ENCODE assay signal across 8 cellular contexts in the genomic region with DNA sequence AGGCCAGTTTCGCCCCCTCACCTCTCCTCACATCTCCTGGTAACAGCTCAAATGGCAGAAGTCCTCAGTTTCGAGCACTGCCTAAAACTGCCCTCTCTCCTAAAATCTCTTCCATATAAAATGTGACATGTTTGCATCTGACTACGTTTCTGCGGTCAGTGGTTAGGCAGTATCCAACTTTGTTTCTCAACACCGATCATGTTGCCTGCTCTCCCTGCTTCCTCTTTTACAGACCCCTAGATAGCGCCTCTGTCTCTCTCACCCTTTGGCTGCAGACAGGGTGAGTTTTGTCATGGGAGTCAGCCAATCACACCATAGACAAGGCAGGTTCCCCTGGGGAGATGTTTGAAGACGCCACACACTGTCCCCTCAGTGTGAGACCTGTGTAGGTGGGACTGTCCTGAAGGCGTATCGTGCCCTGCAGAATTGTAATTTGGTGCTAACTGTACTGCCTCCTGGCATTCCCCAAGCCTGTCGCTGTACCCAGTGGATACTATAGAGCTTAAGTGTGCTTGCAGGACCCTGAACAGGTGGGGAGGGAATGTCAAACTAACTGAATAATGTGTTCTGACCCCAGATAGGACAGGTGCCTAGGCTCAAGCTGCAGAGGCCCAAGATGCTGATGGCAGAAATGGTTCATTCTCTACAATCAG. TPM values are rescaled to one million over a fixed set of nuclear protein-coding genes. Genes with fewer than 3 reads are reported as not detected.
DNase-seq lines count a peak whose midpoint lies in the region; ATAC-seq, FAIRE-seq and TF ChIP-seq lines count a peak whose summit lies in the region.

No MANE protein-coding gene starts in this region.

- peak; percentile 75 for FAIRE-seq in HepG2 (lab: Jason Lieb, UNC)

- DNase-seq in CD4-positive, alpha-beta T cell: no peak
- DNase-seq in MCF 10A (ENCODE audit: unreplicated experiment) (peak; percentile 34), HepG2 (ENCODE audit: low spot score) (no peak), GF-D8 (lab: John Stamatoyannopoulos, UW) (no peak)
- DNase-seq in activated CD4-positive, alpha-beta T cell treated with anti-CD3 and anti-CD28 coated beads, Interleukin-2, amount 50 U/mL, for 1 hour: no peak

- H3K4me3 ChIP-seq in HUES48 (ENCODE audit: low read depth, low read length) (peak overlapping the region; percentile 80), HepG2 (replicated peaks in 1 of 3; ENCODE audit: insufficient read depth in 1 of 3, low read depth in 2 of 3, low read length in 3 of 3) (peak overlapping the region; percentile 84 to 92 (median 88)), thymus (ENCODE audit: low read length) (peak overlapping the region; percentile 82)

- TF ChIP-seq EP300 in HepG2 (IDR thresholded peaks at IDR 0.05; ENCODE audit: low read depth in 2 of 2, low read length in 2 of 2) (no peak), HepG2 (CRISPR knock-in tag; IDR thresholded peaks at IDR 0.05; ENCODE audit: borderline replicate concordance) (no peak)

- no peaks in the 10 kb centered on the region for H3K9me3 Mint-ChIP-seq in CD4-positive, alpha-beta T cell
- no peaks in the 10 kb centered on the region for H3K9me3 Mint-ChIP-seq in MCF 10A (ENCODE audit: unreplicated experiment)

- H3K79me2 ChIP-seq in HepG2 (ENCODE audit: insufficient read depth, low read length): peaks cover 3% of the 10 kb centered on the region

- TF ChIP-seq RAD21 in HepG2 (CRISPR knock-in tag; IDR thresholded peaks at IDR 0.05): no peak

- peaks cover 22% of the 10 kb centered on the region for H3K4me1 Mint-ChIP-seq in CD4-positive, alpha-beta T cell (ENCODE audit: low read depth)
- H3K4me1 Mint-ChIP-seq in MCF 10A (ENCODE audit: insufficient read depth, unreplicated experiment): peaks cover 18% of the 10 kb centered on the region

- CTCF ChIA-PET in CD4-positive, alpha-beta T cell (lab: Charles Lee): interaction anchor here (0.6 to 1.4 kb wide), 3 partner anchors 10 to 99 kb away, joined by 3 read pairs; no protein-coding TSS in a partner anchor
- CTCF ChIA-PET in MCF 10A (lab: Yijun Ruan, JAX) (interaction anchor here (1.4 to 3.3 kb wide), 3 partner anchors 13 to 233 kb away, joined by 5 to 12 read pairs (median 6); no protein-coding TSS in a partner anchor), HepG2 (lab: Yijun Ruan, JAX; ENCODE audit: low intra/inter-chr PET ratio, low total read pairs) (no interaction called here)

- no peak for TF ChIP-seq CTCF in CD4-positive, alpha-beta T cell (IDR thresholded peaks at IDR 0.05)
- no peak for TF ChIP-seq CTCF in MCF 10A (IDR thresholded peaks at IDR 0.05; ENCODE audit: unreplicated experiment)
- TF ChIP-seq CTCF in HepG2 (CRISPR knock-in tag; IDR thresholded peaks at IDR 0.05): no peak

- 22% methylated on average over 10 of the region's 10 CpGs for WGBS in HepG2 (ENCODE audit: low lambda C conversion rate)
- 31% methylated on average over 10 of the region's 10 CpGs for WGBS in thymus

- POLR2A ChIA-PET in CD4-positive, alpha-beta T cell (lab: Charles Lee): interaction anchor here (1.0 to 2.2 kb wide), 3 partner anchors 53 to 81 kb away, joined by 3 to 7 read pairs (median 3); a partner anchor contains a TSS
- POLR2A ChIA-PET in MCF 10A (lab: Yijun Ruan, JAX) (interaction anchor here (0.8 to 2.0 kb wide), 9 partner anchors 11 to 331 kb away, joined by 3 to 9 read pairs (median 3); no protein-coding TSS in a partner anchor), HepG2 (lab: Yijun Ruan, JAX) (interaction anchor here (0.7 to 1.5 kb wide), 4 partner anchors 10 to 45 kb away, joined by 3 to 6 read pairs (median 3); a partner anchor contains a TSS)

- H4K20me1 ChIP-seq in HepG2 (ENCODE audit: insufficient read depth, low read length): no peaks in the 10 kb centered on the region

- peak overlapping the region; percentile 89 for H3K4me2 ChIP-seq in HepG2 (ENCODE audit: low read depth, low read length)

- in situ Hi-C loops in HepG2 (cut with HindIII; ENCODE audit: extremely low pct_ligation_motif_present, low pct_unique_long_range_greater_than_20kb): loop anchor here (25.0 kb wide), 1 partner anchor 826 kb away; a partner anchor contains a TSS

- no peaks in the 10 kb centered on the region for H3K9me3 ChIP-seq in CD4-positive, alpha-beta T cell (ENCODE audit: control insufficient read depth, low read length)
- no peaks in the 10 kb centered on the region for H3K9me3 ChIP-seq in HUES48 (ENCODE audit: control insufficient read depth, insufficient read depth, low read length)
- H3K9me3 ChIP-seq in HepG2 (ENCODE audit: low read length): no peaks in the 10 kb centered on the region
- no peaks in the 10 kb centered on the region for H3K9me3 ChIP-seq in thymus (ENCODE audit: control insufficient read depth)

- peak overlapping the region; percentile 63 for H3K27ac ChIP-seq in CD4-positive, alpha-beta T cell (ENCODE audit: low read depth, low read length)
- H3K27ac ChIP-seq in HUES48 (ENCODE audit: low read depth, low read length): no peak overlapping the region
- peak overlapping the region; percentile 67 for H3K27ac ChIP-seq in HepG2 (ENCODE audit: extremely low read length, insufficient read depth, low read length)
- H3K27ac ChIP-seq in thymus (ENCODE audit: low read depth): no peak overlapping the region

- no peaks in the 10 kb centered on the region for H3K27me3 ChIP-seq in CD4-positive, alpha-beta T cell (ENCODE audit: control insufficient read depth, insufficient read depth, low read length)
- H3K27me3 ChIP-seq in HUES48 (ENCODE audit: control insufficient read depth, insufficient read depth, low read length) (no peaks in the 10 kb centered on the region), HepG2 (ENCODE audit: control insufficient read depth in 1 of 2, insufficient read depth in 2 of 2, low read length in 2 of 2) (no peaks in the 10 kb centered on the region), thymus (ENCODE audit: control insufficient read depth, insufficient read depth) (no peaks in the 10 kb centered on the region)

- intact Hi-C loops in CD4-positive, alpha-beta T cell (cut with DNase I, micrococcal nuclease): loop anchor here in 1 of 2 experiments (5.0 to 10.0 kb wide), 3 partner anchors 81 to 829 kb away; a partner anchor contains a TSS
- intact Hi-C loops in MCF 10A (cut with micrococcal nuclease) (no loop called here), HepG2 (cut with micrococcal nuclease; ENCODE audit: unreplicated experiment) (no loop called here)

- H3K27me3 Mint-ChIP-seq in CD4-positive, alpha-beta T cell: no peaks in the 10 kb centered on the region
- no peaks in the 10 kb centered on the region for H3K27me3 Mint-ChIP-seq in MCF 10A (ENCODE audit: insufficient read depth, unreplicated experiment)

- BruUV-seq in MCF 10A (replicated peaks; lab: Mats Ljungman, UMichigan) (TSS peak; percentile 36), HepG2 (replicated peaks; lab: Mats Ljungman, UMichigan) (TSS peak; percentile 63)

- H3K4me1 ChIP-seq in HUES48 (ENCODE audit: control insufficient read depth, insufficient read depth, low read length): peaks cover 5% of the 10 kb centered on the region; the same call in 1 of the 2 replicates
- peaks cover 27% of the 10 kb centered on the region for H3K4me1 ChIP-seq in HepG2 (ENCODE audit: insufficient read depth, low read length)
- H3K4me1 ChIP-seq in thymus (ENCODE audit: control insufficient read depth, insufficient read depth, low read length): peaks cover 4% of the 10 kb centered on the region

- peak overlapping the region; percentile 84 for H3K4me3 Mint-ChIP-seq in CD4-positive, alpha-beta T cell
- peak overlapping the region; percentile 80 for H3K4me3 Mint-ChIP-seq in MCF 10A (ENCODE audit: unreplicated experiment)

- no peak overlapping the region for H2AFZ ChIP-seq in HepG2 (ENCODE audit: low read length)

- H3K36me3 Mint-ChIP-seq in CD4-positive, alpha-beta T cell (ENCODE audit: low read depth): peaks cover 29% of the 10 kb centered on the region
- H3K36me3 Mint-ChIP-seq in MCF 10A (ENCODE audit: insufficient read depth, unreplicated experiment): peaks cover 17% of the 10 kb centered on the region

- H3K9ac ChIP-seq in HUES48 (ENCODE audit: low read depth, low read length) (peak overlapping the region; percentile 82; the same call in 1 of the 2 replicates), HepG2 (ENCODE audit: insufficient read depth, low read depth, low read length) (peak overlapping the region; percentile 81)

- H3K36me3 ChIP-seq in HUES48 (ENCODE audit: control insufficient read depth, insufficient read depth, low read length): peaks cover 24% of the 10 kb centered on the region
- peaks cover 2 to 6% of the 10 kb centered on the region in 2 experiments; a peak in 1 of 5 replicates for H3K36me3 ChIP-seq in HepG2 (replicated peaks in 1 of 2; ENCODE audit: control insufficient read depth in 1 of 2, insufficient read depth in 2 of 2, low read length in 2 of 2)
- no peaks in the 10 kb centered on the region for H3K36me3 ChIP-seq in thymus (ENCODE audit: control insufficient read depth, insufficient read depth)

- no peak for ATAC-seq in CD4-positive, alpha-beta T cell (ENCODE audit: poor library complexity)
- ATAC-seq in GM21367 (IDR thresholded peaks at IDR 0.05; ENCODE audit: unreplicated experiment) (peak; percentile 41), HepG2 (peak; percentile 45)

- TF ChIP-seq POLR2A in HepG2 (IDR thresholded peaks at IDR 0.05; ENCODE audit: insufficient read depth in 1 of 2, low read depth in 2 of 2, low read length in 2 of 2): no peak

- peak overlapping the region; percentile 45 for H3K27ac Mint-ChIP-seq in CD4-positive, alpha-beta T cell
- H3K27ac Mint-ChIP-seq in MCF 10A (ENCODE audit: low read depth, unreplicated experiment): peak overlapping the region; percentile 46

RNA-seq across cellular contexts. Expression of a gene that starts 1.1 kb away (rescaled TPM):
- total RNA-seq in CD4-positive, alpha-beta T cell: 10 to 100 TPM; 31.9 to 33.8 TPM
- total RNA-seq in MCF 10A (2022) (82.8 and 93.7 TPM in 2 replicates), HepG2 (2016; rRNA removed; fragmentation: Illumina TruSeq; extraction: Trizol) (43.7 and 100 TPM in 2 replicates)
- 17.8 and 19.0 TPM in 2 replicates for total RNA-seq in HepG2 (2016; cell fraction: cytosol; rRNA removed; fragmentation: Illumina TruSeq; extraction: Trizol; ENCODE audit: low read depth)
- 43.7 and 98.9 TPM in 2 replicates for total RNA-seq in HepG2 (2016; cell fraction: insoluble cytoplasmic fraction; rRNA removed; fragmentation: Illumina TruSeq; extraction: Trizol)
- 29.3 and 30.7 TPM in 2 replicates for total RNA-seq in HepG2 (2016; cell fraction: membrane; rRNA removed; fragmentation: Illumina TruSeq; extraction: Trizol)
- 77.9 and 100 TPM in 2 replicates for total RNA-seq in HepG2 (2016; cell fraction: nucleus; rRNA removed; fragmentation: Illumina TruSeq; extraction: Trizol)
- polyA plus RNA-seq in HepG2 (2011; rRNA removed) (83.0 and 104 TPM in 2 replicates), thymus (93.1 TPM)
- 53.4 and 70.9 TPM in 2 replicates for polyA plus RNA-seq in HepG2 (2011; cell fraction: cytosol; rRNA removed)
- 34.2 and 37.1 TPM in 2 replicates for polyA plus RNA-seq in HepG2 (2011; cell fraction: nucleus; rRNA removed)
- 83.2 and 103 TPM in 2 replicates for polyA plus RNA-seq in HepG2 (2012)
- 13.9 and 17.9 TPM in 2 replicates for polyA plus RNA-seq in HepG2 (2016; cell fraction: cytosol; fragmentation: Illumina TruSeq; extraction: Trizol; ENCODE audit: low read depth)
- polyA plus RNA-seq in HepG2 (2016; cell fraction: insoluble cytoplasmic fraction; fragmentation: Illumina TruSeq; extraction: Trizol; ENCODE audit: low read depth): 41.8 and 42.7 TPM in 2 replicates
- polyA plus RNA-seq in HepG2 (2016; cell fraction: membrane; fragmentation: Illumina TruSeq; extraction: Trizol; ENCODE audit: low read depth): 23.1 and 23.4 TPM in 2 replicates
- 116 and 128 TPM in 2 replicates for polyA plus RNA-seq in HepG2 (2016; cell fraction: nucleus; fragmentation: Illumina TruSeq; extraction: Trizol; ENCODE audit: insufficient read depth, low read depth)
- polyA minus RNA-seq in HepG2 (2011; rRNA and poly(A)+ RNA removed; ENCODE audit: low replicate concordance): 55.9 and 60.1 TPM in 2 replicates
- polyA minus RNA-seq in HepG2 (2011; cell fraction: cytosol; rRNA and poly(A)+ RNA removed): 39.4 and 45.6 TPM in 2 replicates
- 36.4 and 36.8 TPM in 2 replicates for polyA minus RNA-seq in HepG2 (2011; cell fraction: nucleus; rRNA and poly(A)+ RNA removed)

RNA-seq across cellular contexts. Expression of a gene that starts 45.6 kb away (rescaled TPM):
- 10 to 100 TPM; 39.6 to 40.1 TPM for total RNA-seq in CD4-positive, alpha-beta T cell
- total RNA-seq in MCF 10A (2022) (10.7 and 12.9 TPM in 2 replicates), HepG2 (2016; rRNA removed; fragmentation: Illumina TruSeq; extraction: Trizol) (63.8 and 69.9 TPM in 2 replicates)
- 33.8 and 33.9 TPM in 2 replicates for total RNA-seq in HepG2 (2016; cell fraction: cytosol; rRNA removed; fragmentation: Illumina TruSeq; extraction: Trizol; ENCODE audit: low read depth)
- 61.8 and 63.2 TPM in 2 replicates for total RNA-seq in HepG2 (2016; cell fraction: insoluble cytoplasmic fraction; rRNA removed; fragmentation: Illumina TruSeq; extraction: Trizol)
- total RNA-seq in HepG2 (2016; cell fraction: membrane; rRNA removed; fragmentation: Illumina TruSeq; extraction: Trizol): 48.4 and 54.2 TPM in 2 replicates
- total RNA-seq in HepG2 (2016; cell fraction: nucleus; rRNA removed; fragmentation: Illumina TruSeq; extraction: Trizol): 60.3 and 63.7 TPM in 2 replicates
- polyA plus RNA-seq in HepG2 (2011; rRNA removed) (61.6 and 64.4 TPM in 2 replicates), thymus (8.4 TPM)
- polyA plus RNA-seq in HepG2 (2011; cell fraction: cytosol; rRNA removed): 32.3 and 55.9 TPM in 2 replicates
- 251 and 317 TPM in 2 replicates for polyA plus RNA-seq in HepG2 (2011; cell fraction: nucleus; rRNA removed)
- polyA plus RNA-seq in HepG2 (2012): 54.2 and 69.2 TPM in 2 replicates
- 2.0 and 2.4 TPM in 2 replicates for polyA plus RNA-seq in HepG2 (2016; cell fraction: cytosol; fragmentation: Illumina TruSeq; extraction: Trizol; ENCODE audit: low read depth)
- 40.2 and 43.8 TPM in 2 replicates for polyA plus RNA-seq in HepG2 (2016; cell fraction: insoluble cytoplasmic fraction; fragmentation: Illumina TruSeq; extraction: Trizol; ENCODE audit: low read depth)
- polyA plus RNA-seq in HepG2 (2016; cell fraction: membrane; fragmentation: Illumina TruSeq; extraction: Trizol; ENCODE audit: low read depth): 9.1 and 9.2 TPM in 2 replicates
- polyA plus RNA-seq in HepG2 (2016; cell fraction: nucleus; fragmentation: Illumina TruSeq; extraction: Trizol; ENCODE audit: insufficient read depth, low read depth): 102 and 108 TPM in 2 replicates
- polyA minus RNA-seq in HepG2 (2011; rRNA and poly(A)+ RNA removed; ENCODE audit: low replicate concordance): 0.19 and 296 TPM in 2 replicates
- 71.8 and 103 TPM in 2 replicates for polyA minus RNA-seq in HepG2 (2011; cell fraction: cytosol; rRNA and poly(A)+ RNA removed)
- polyA minus RNA-seq in HepG2 (2011; cell fraction: nucleus; rRNA and poly(A)+ RNA removed): 162 and 227 TPM in 2 replicates

Comparison
In these comparisons a context has a peak if more than half of its experiments do, and no peak if none do; other contexts are left out.
1. H3K27ac ChIP-seq: peak in CD4-positive, alpha-beta T cell (single experiment) and HepG2 (single experiment); none in HUES48 (single experiment) and thymus (single experiment).
2. Peak in every context shown above with its lines, with median percentiles within 50 percentile points of each other: H3K4me3 ChIP-seq.